ENCODE assay signal across 1 cellular context in the genomic region with DNA sequence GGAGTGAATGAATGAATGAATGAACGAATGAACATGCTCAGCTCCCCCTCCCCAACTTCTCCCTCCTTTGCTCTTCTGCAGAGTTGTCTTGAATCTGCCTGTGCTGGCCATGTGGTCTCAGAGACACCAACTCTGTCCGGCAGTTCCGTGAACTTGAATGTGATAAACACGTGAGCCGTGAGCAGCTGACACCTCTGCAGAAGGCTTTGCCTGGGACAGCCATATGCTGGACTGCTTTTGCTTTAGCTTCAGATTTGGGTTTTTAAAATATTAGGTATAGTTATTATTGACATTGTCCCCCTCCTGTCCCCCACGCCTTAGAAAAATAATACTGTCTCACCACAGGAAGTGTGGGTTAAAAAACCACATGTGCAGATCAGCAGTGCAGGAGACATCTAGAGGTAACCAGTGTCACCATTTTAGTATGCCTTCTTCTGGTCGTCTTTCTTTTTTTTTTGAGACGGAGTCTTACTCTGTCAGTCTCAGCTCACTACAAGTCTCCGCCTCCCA.
TF ChIP-seq lines count a peak whose summit lies in the region.

No MANE protein-coding gene starts in this region.

TF ChIP-seq in IMR-90, 13 proteins besides CTCF, POLR2A, EP300 and RAD21 (continued from another document):
- TF ChIP-seq BHLHE40 (IDR thresholded peaks at IDR 0.05; ENCODE audit: low read depth, low read length) (no peak), MXI1 (IDR thresholded peaks at IDR 0.05; ENCODE audit: borderline replicate concordance, low read depth, low read length) (no peak)
